Comparison of ENCODE assay signal across 15 cellular contexts in genomic region chr10:31343009-31343408, GRCh38. TPM values are rescaled to one million over a fixed set of nuclear protein-coding genes. Genes with fewer than 3 reads are reported as not detected.
DNase-seq lines count a peak whose midpoint lies in the region; ATAC-seq, FAIRE-seq and TF ChIP-seq lines count a peak whose summit lies in the region.
"Had no signal": no experiment of that assay in that cellular context is flagged by ENCODE, and none has a peak within 500 bp of the region (broad histone marks: within the 10 kb centered on the region; RNA-seq: fewer than 3 reads in every experiment).

No MANE protein-coding gene starts in this region.

- TF ChIP-seq CTCF in left lung (IDR thresholded peaks at IDR 0.05) = no peak
- no peak for TF ChIP-seq CTCF in CD8-positive, alpha-beta T cell (IDR thresholded peaks at IDR 0.05)

- POLR2A ChIA-PET in activated CD4-positive, alpha-beta memory T cell treated with anti-CD3 and anti-CD28 coated beads for 36 hours (lab: Charles Lee) = interaction anchor here (0.8 to 1.5 kb wide), 4 partner anchors 10 to 25 kb away, joined by 3 to 4 read pairs (median 3); partner anchors contain the start of gene ZEB1
- POLR2A ChIA-PET in naive thymus-derived CD8-positive, alpha-beta T cell (lab: Charles Lee) = no interaction called here
- POLR2A ChIA-PET in CD8-positive, alpha-beta T cell (lab: Charles Lee) = interaction anchor here (0.6 to 0.7 kb wide), 3 partner anchors 109 to 348 kb away, joined by 3 read pairs; no protein-coding TSS in a partner anchor

- no peaks in the 10 kb centered on the region for H3K9me3 ChIP-seq in CD4-positive, CD25-positive, alpha-beta regulatory T cell (ENCODE audit: control insufficient read depth in 2 of 2, low read length in 2 of 2)
- H3K9me3 ChIP-seq in left lung = no peaks in the 10 kb centered on the region
- no peaks in the 10 kb centered on the region for H3K9me3 ChIP-seq in CD8-positive, alpha-beta T cell (ENCODE audit: low read length)
- H3K9me3 ChIP-seq: adrenal gland, pancreas had no signal

- H3K4me1 ChIP-seq in CD4-positive, CD25-positive, alpha-beta regulatory T cell (ENCODE audit: control insufficient read depth, insufficient read depth, low read length, poor library complexity, severe bottlenecking) = peaks cover 45% of the 10 kb centered on the region
- H3K4me1 ChIP-seq in left lung = peaks cover 0 to 5% of the 10 kb centered on the region in 2 donors
- peaks cover 48% of the 10 kb centered on the region for H3K4me1 ChIP-seq in CD8-positive, alpha-beta T cell (ENCODE audit: insufficient read depth, low read length)

- no peaks in the 10 kb centered on the region for H3K36me3 Mint-ChIP-seq in CD4-positive, CD25-positive, alpha-beta regulatory T cell
- H3K36me3 Mint-ChIP-seq in activated CD4-positive, alpha-beta memory T cell treated with anti-CD3 and anti-CD28 coated beads for 36 hours = no peaks in the 10 kb centered on the region
- H3K36me3 Mint-ChIP-seq in naive thymus-derived CD8-positive, alpha-beta T cell = no peaks in the 10 kb centered on the region
- H3K36me3 Mint-ChIP-seq in CD8-positive, alpha-beta T cell = no peaks in the 10 kb centered on the region

- peak overlapping the region in 1 of 3 donors; percentile 26 for H3K27ac Mint-ChIP-seq in CD4-positive, CD25-positive, alpha-beta regulatory T cell
- H3K27ac Mint-ChIP-seq in activated CD4-positive, alpha-beta memory T cell treated with anti-CD3 and anti-CD28 coated beads for 36 hours = peak overlapping the region; percentile 75
- peak overlapping the region in 3 of 10 donors; percentile 4 to 76 (median 52) for H3K27ac Mint-ChIP-seq in naive thymus-derived CD8-positive, alpha-beta T cell
- H3K27ac Mint-ChIP-seq in CD8-positive, alpha-beta T cell = no peak overlapping the region

- H3K36me3 ChIP-seq in CD4-positive, CD25-positive, alpha-beta regulatory T cell (ENCODE audit: control insufficient read depth, insufficient read depth, low read length) = no peaks in the 10 kb centered on the region
- H3K36me3 ChIP-seq in left lung = no peaks in the 10 kb centered on the region
- H3K36me3 ChIP-seq in CD8-positive, alpha-beta T cell (ENCODE audit: insufficient read depth, low read length) = no peaks in the 10 kb centered on the region
- H3K36me3 ChIP-seq: adrenal gland, pancreas had no signal

- no peaks in the 10 kb centered on the region for H3K27me3 Mint-ChIP-seq in CD4-positive, CD25-positive, alpha-beta regulatory T cell
- H3K27me3 Mint-ChIP-seq in activated CD4-positive, alpha-beta memory T cell treated with anti-CD3 and anti-CD28 coated beads for 36 hours = no peaks in the 10 kb centered on the region
- no peaks in the 10 kb centered on the region for H3K27me3 Mint-ChIP-seq in naive thymus-derived CD8-positive, alpha-beta T cell
- H3K27me3 Mint-ChIP-seq in CD8-positive, alpha-beta T cell (ENCODE audit: low read depth) = no peaks in the 10 kb centered on the region

- peak; percentile 64 for FAIRE-seq in GM18507 (lab: Jason Lieb, UNC)

- ATAC-seq in CD4-positive, CD25-positive, alpha-beta regulatory T cell (ENCODE audit: low read depth in 2 of 2) = no peak
- ATAC-seq in naive thymus-derived CD8-positive, alpha-beta T cell = no peak
- ATAC-seq in left lung = no peak
- ATAC-seq in CD8-positive, alpha-beta T cell = no peak
- ATAC-seq: pancreas had no signal

- DNase-seq in CD4-positive, CD25-positive, alpha-beta regulatory T cell = peak in 1 of 3 donors; percentile 19
- DNase-seq in GM18507 (ENCODE audit: extremely low spot score, insufficient read length, low read depth) (no peak), left lung (no peak), posterior vena cava (ENCODE audit: low spot score) (no peak)
- no peak for DNase-seq in activated CD4-positive, alpha-beta memory T cell treated with anti-CD3 and anti-CD28 coated beads for 36 hours
- no peak for DNase-seq in naive thymus-derived CD8-positive, alpha-beta T cell
- no peak for DNase-seq in CD8-positive, alpha-beta T cell
- DNase-seq: adrenal gland; DMS 273 treated with DMSO at 0.1 percent for 48 hours; GF-D8; NCI-H226; pancreas; stimulated activated CD4-positive, alpha-beta T cell treated with anti-CD3 and anti-CD28 coated beads, Interleukin-2, amount 100 ng/mL, for 48 hours; T-helper 9 cell had no signal

- H3K4me3 ChIP-seq in CD4-positive, CD25-positive, alpha-beta regulatory T cell (ENCODE audit: low read depth, low read length) = peak overlapping the region; percentile 46
- no peak overlapping the region for H3K4me3 ChIP-seq in left lung
- no peak overlapping the region for H3K4me3 ChIP-seq in CD8-positive, alpha-beta T cell (ENCODE audit: low read depth, low read length)
- H3K4me3 ChIP-seq: adrenal gland, lung, pancreas had no signal

- H3K27ac ChIP-seq in CD4-positive, CD25-positive, alpha-beta regulatory T cell (ENCODE audit: insufficient read depth, low read length, poor library complexity, severe bottlenecking) = no peak overlapping the region
- H3K27ac ChIP-seq in left lung = no peak overlapping the region
- no peak overlapping the region for H3K27ac ChIP-seq in CD8-positive, alpha-beta T cell (ENCODE audit: low read depth, low read length)
- H3K27ac ChIP-seq: adrenal gland, pancreas had no signal

- H3K27me3 ChIP-seq in CD4-positive, CD25-positive, alpha-beta regulatory T cell (ENCODE audit: control insufficient read depth, insufficient read depth, low read length) = no peaks in the 10 kb centered on the region
- no peaks in the 10 kb centered on the region for H3K27me3 ChIP-seq in left lung
- no peaks in the 10 kb centered on the region for H3K27me3 ChIP-seq in CD8-positive, alpha-beta T cell (ENCODE audit: insufficient read depth, low read length)
- H3K27me3 ChIP-seq: adrenal gland, pancreas had no signal

- intact Hi-C loops in activated CD4-positive, alpha-beta memory T cell treated with anti-CD3 and anti-CD28 coated beads for 36 hours (cut with micrococcal nuclease) = loop anchor here (1.0 to 10.0 kb wide), 7 partner anchors 10 to 641 kb away; partner anchors contain the start of gene ZNF438
- intact Hi-C loops in left lung (cut with DNase I) = no loop called here
- intact Hi-C loops in posterior vena cava (cut with DNase I) = no loop called here
- intact Hi-C loops in CD8-positive, alpha-beta T cell (cut with DNase I, micrococcal nuclease) = loop anchor here (2.0 to 5.0 kb wide), 2 partner anchors 16 to 39 kb away; no protein-coding TSS in a partner anchor

- peaks cover 23 to 52% (median 36%) of the 10 kb centered on the region in 4 donors for H3K4me1 Mint-ChIP-seq in CD4-positive, CD25-positive, alpha-beta regulatory T cell
- H3K4me1 Mint-ChIP-seq in activated CD4-positive, alpha-beta memory T cell treated with anti-CD3 and anti-CD28 coated beads for 36 hours (ENCODE audit: low read depth) = peaks cover 38% of the 10 kb centered on the region
- H3K4me1 Mint-ChIP-seq in naive thymus-derived CD8-positive, alpha-beta T cell = peaks cover 14 to 49% (median 42%) of the 10 kb centered on the region in 4 donors
- H3K4me1 Mint-ChIP-seq in CD8-positive, alpha-beta T cell (ENCODE audit: low read depth) = peaks cover 50% of the 10 kb centered on the region

- H3K9me3 Mint-ChIP-seq in CD4-positive, CD25-positive, alpha-beta regulatory T cell = no peaks in the 10 kb centered on the region
- H3K9me3 Mint-ChIP-seq in activated CD4-positive, alpha-beta memory T cell treated with anti-CD3 and anti-CD28 coated beads for 36 hours = no peaks in the 10 kb centered on the region
- no peaks in the 10 kb centered on the region for H3K9me3 Mint-ChIP-seq in naive thymus-derived CD8-positive, alpha-beta T cell
- H3K9me3 Mint-ChIP-seq in CD8-positive, alpha-beta T cell = no peaks in the 10 kb centered on the region

- no peak overlapping the region for H3K4me3 Mint-ChIP-seq in CD4-positive, CD25-positive, alpha-beta regulatory T cell
- peak overlapping the region; percentile 39 for H3K4me3 Mint-ChIP-seq in activated CD4-positive, alpha-beta memory T cell treated with anti-CD3 and anti-CD28 coated beads for 36 hours
- peak overlapping the region in 7 of 10 donors; percentile 0 to 60 (median 14) for H3K4me3 Mint-ChIP-seq in naive thymus-derived CD8-positive, alpha-beta T cell
- no peak overlapping the region for H3K4me3 Mint-ChIP-seq in CD8-positive, alpha-beta T cell

- CTCF ChIA-PET in activated CD4-positive, alpha-beta memory T cell treated with anti-CD3 and anti-CD28 coated beads for 36 hours (lab: Charles Lee) = interaction anchor here (0.6 to 1.4 kb wide), 5 partner anchors 10 to 655 kb away, joined by 3 to 6 read pairs (median 4); partner anchors contain the start of gene ZNF438
- CTCF ChIA-PET in CD8-positive, alpha-beta T cell (lab: Charles Lee) = interaction anchor here (1.5 kb wide), 1 partner anchor 12 kb away, joined by 3 read pairs; no protein-coding TSS in a partner anchor

RNA-seq across cellular contexts. Expression of gene ZEB1, which starts 24.0 kb away (rescaled TPM):
- 150 TPM for total RNA-seq in CD4-positive, CD25-positive, alpha-beta regulatory T cell
- 10 to 100 TPM; 26.2 to 40.2 (median 28.8) TPM for polyA plus RNA-seq in CD4-positive, CD25-positive, alpha-beta regulatory T cell
- total RNA-seq in activated CD4-positive, alpha-beta memory T cell treated with anti-CD3 and anti-CD28 coated beads for 36 hours = 10 to 100 TPM; 33.9 to 37.8 TPM
- 10 to 100 TPM; 65.3 to 72.4 TPM for total RNA-seq in naive thymus-derived CD8-positive, alpha-beta T cell
- polyA plus RNA-seq in naive thymus-derived CD8-positive, alpha-beta T cell = 10 to 100 TPM; 25.2 to 35.6 (median 27.2) TPM
- total RNA-seq in left lung (10 to 100 TPM; 31.3 to 33.8 TPM), posterior vena cava (100 to 1,000 TPM; 118 to 141 TPM)
- total RNA-seq in CD8-positive, alpha-beta T cell = 100 to 1,000 TPM; 145 to 153 TPM

Comparison
In these comparisons a context has a peak if more than half of its experiments do, and no peak if none do; other contexts are left out.
1. H3K4me3 Mint-ChIP-seq: peak in activated CD4-positive, alpha-beta memory T cell treated with anti-CD3 and anti-CD28 coated beads for 36 hours (single experiment) and naive thymus-derived CD8-positive, alpha-beta T cell (7 of 10); none in CD4-positive, CD25-positive, alpha-beta regulatory T cell (0 of 4) and CD8-positive, alpha-beta T cell (single experiment).
2. intact Hi-C loops: an anchor here in activated CD4-positive, alpha-beta memory T cell treated with anti-CD3 and anti-CD28 coated beads for 36 hours (1.0 to 10.0 kb wide) and CD8-positive, alpha-beta T cell (2.0 to 5.0 kb wide); none called in left lung and posterior vena cava.